In genomic region chr22:44012172-44012571, GRCh38 we compare ENCODE assay signal across 18 cellular contexts. TPM values are rescaled to one million over a fixed set of nuclear protein-coding genes. Genes with fewer than 3 reads are reported as not detected.
DNase-seq lines count a peak whose midpoint lies in the region; ATAC-seq and TF ChIP-seq lines count a peak whose summit lies in the region.
"Had no signal": no experiment of that assay in that cellular context is flagged by ENCODE, and none has a peak within 500 bp of the region (broad histone marks: within the 10 kb centered on the region; RNA-seq: fewer than 3 reads in every experiment).

No MANE protein-coding gene starts in this region.

- no peaks in the 10 kb centered on the region for H3K36me3 ChIP-seq in right atrium auricular region
- H3K36me3 ChIP-seq: BE2C had no signal

- H3K36me3 Mint-ChIP-seq in T-helper 17 cell (ENCODE audit: low read depth), result peaks cover 2% of the 10 kb centered on the region
- H3K36me3 Mint-ChIP-seq: IgD-negative memory B cell had no signal

- H3K27ac Mint-ChIP-seq in T-helper 17 cell, result no peak overlapping the region
- H3K27ac Mint-ChIP-seq: CD4-positive, alpha-beta T cell; H9 had no signal

- no peak overlapping the region for H3K27ac ChIP-seq in right atrium auricular region

- no peak overlapping the region for H3K4me3 Mint-ChIP-seq in T-helper 17 cell
- H3K4me3 Mint-ChIP-seq: CD4-positive, alpha-beta T cell; H9; IgD-negative memory B cell had no signal

- no peaks in the 10 kb centered on the region for H3K27me3 ChIP-seq in right atrium auricular region
- H3K27me3 ChIP-seq: BE2C had no signal

- H3K4me3 ChIP-seq in right atrium auricular region (no peak overlapping the region), epithelial cell of esophagus (ENCODE audit: low read length) (no peak overlapping the region)

- no peaks in the 10 kb centered on the region for H3K27me3 Mint-ChIP-seq in T-helper 17 cell
- H3K27me3 Mint-ChIP-seq: CD4-positive, alpha-beta T cell; IgD-negative memory B cell had no signal

- ATAC-seq in left ventricle myocardium superior (peak; percentile 34), HG03432 (IDR thresholded peaks at IDR 0.05; ENCODE audit: unreplicated experiment) (no peak), T-helper 17 cell (no peak)
- ATAC-seq: HepG2 had no signal

- DNase-seq in left ventricle myocardium superior, result no peak
- no peak for DNase-seq in right atrium auricular region (ENCODE audit: low spot score)
- peak; percentile 41 for DNase-seq in MV-4-11 (lab: John Stamatoyannopoulos, UW)
- peak; percentile 61 for DNase-seq in epithelial cell of esophagus (ENCODE audit: low read depth)
- DNase-seq in NCI-H2029 (lab: John Stamatoyannopoulos, UW), result no peak
- no peak for DNase-seq in T-helper 17 cell
- DNase-seq: ACHN; BE2C; C1 segment of cervical spinal cord; Caco-2; CD4-positive, alpha-beta T cell; DMS153; DMS79; GDM1; H9 had no signal

- H3K9me3 ChIP-seq in right atrium auricular region (no peaks in the 10 kb centered on the region), T-helper 17 cell (ENCODE audit: control insufficient read depth, low read length, poor library complexity, severe bottlenecking) (no peaks in the 10 kb centered on the region)
- H3K9me3 ChIP-seq: BE2C, Caco-2 had no signal

- peaks cover 2% of the 10 kb centered on the region for H3K4me1 Mint-ChIP-seq in T-helper 17 cell

- TF ChIP-seq CTCF in right atrium auricular region (IDR thresholded peaks at IDR 0.05) (no peak), epithelial cell of esophagus (IDR thresholded peaks at IDR 0.05; ENCODE audit: insufficient read depth, low read depth, low read length, missing control alignments) (no peak)

- intact Hi-C loops in left ventricle myocardium superior (cut with micrococcal nuclease), result no loop called here

- no peaks in the 10 kb centered on the region for H3K4me1 ChIP-seq in right atrium auricular region
- H3K4me1 ChIP-seq: BE2C, Caco-2 had no signal

RNA-seq across cellular contexts. Expression of gene PARVB, which starts 11.9 kb away (rescaled TPM):
- total RNA-seq in left ventricle myocardium superior (183 TPM), right atrium auricular region (10 to 100 TPM; 43.8 to 86.5 TPM), T-helper 17 cell (10 to 100 TPM; 14.6 to 36.4 TPM)

RNA-seq across cellular contexts. Expression of gene SAMM50, which starts 56.9 kb away (rescaled TPM):
- total RNA-seq in left ventricle myocardium superior, result 79.8 TPM
- total RNA-seq in right atrium auricular region, result 10 to 100 TPM; 40.4 to 57.1 TPM
- total RNA-seq in T-helper 17 cell, result 10 to 100 TPM; 24.8 to 26.0 TPM

Comparison
In these comparisons a context has a peak if more than half of its experiments do, and no peak if none do; other contexts are left out.
1. DNase-seq: peak in MV-4-11 (single experiment) and epithelial cell of esophagus (single experiment); none in left ventricle myocardium superior (single experiment), right atrium auricular region (single experiment), NCI-H2029 (single experiment) and T-helper 17 cell (0 of 3).